ENCODE assay signal across 10 cellular contexts in the genomic region with DNA sequence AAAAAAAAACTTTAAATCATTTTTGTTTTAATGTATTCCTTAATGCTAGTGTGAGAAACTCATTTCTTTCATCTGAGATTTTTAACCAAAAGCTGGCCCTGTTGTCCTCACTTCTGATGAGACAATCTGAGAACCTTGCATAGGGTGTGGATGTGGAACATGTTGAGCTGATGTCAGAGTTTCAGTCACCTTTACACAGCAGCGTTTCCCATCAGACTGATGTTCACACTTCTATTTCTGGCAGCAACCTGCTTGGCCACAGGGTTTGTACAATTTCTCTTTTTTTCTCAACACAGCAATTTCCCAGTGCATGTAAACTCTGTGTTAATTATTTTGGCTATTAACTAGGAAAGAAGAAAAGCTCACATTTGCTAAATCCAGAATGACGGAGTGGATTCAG.
A peak's percentile ranks its signal among the peaks of the same experiment; 100 is the strongest.
DNase-seq lines count a peak whose midpoint lies in the region; ATAC-seq, FAIRE-seq and TF ChIP-seq lines count a peak whose summit lies in the region.
"Had no signal": no experiment of that assay in that cellular context is flagged by ENCODE, and none has a peak within 500 bp of the region (broad histone marks: within the 10 kb centered on the region; RNA-seq: fewer than 3 reads in every experiment).

No MANE protein-coding gene starts in this region.

- no peaks in the 10 kb centered on the region for H3K4me1 ChIP-seq in pancreas

- no peaks in the 10 kb centered on the region for H3K9me3 ChIP-seq in pancreas

- 50 to 51% methylated on average over 2 of the region's 2 CpGs for WGBS in pancreas, 2 donors

- no peak for TF ChIP-seq CTCF in pancreas (IDR thresholded peaks at IDR 0.05)

- no peak overlapping the region for H3K27ac ChIP-seq in pancreas

- FAIRE-seq in pancreas (lab: Jason Lieb, UNC): no peak
- FAIRE-seq: A204.1 had no signal

- peak; percentile 27 for DNase-seq in activated CD4-positive, alpha-beta T cell treated with anti-CD3 and anti-CD28 coated beads for 48 hours
- no peak for DNase-seq in activated CD4-positive, alpha-beta T cell treated with anti-CD3 and anti-CD28 coated beads for 1 hour
- no peak for DNase-seq in pancreas
- no peak for DNase-seq in NAMALWA (ENCODE audit: low spot score)
- no peak for DNase-seq in activated gamma-delta T cell (lab: John Stamatoyannopoulos, UW)
- DNase-seq in G401 (ENCODE audit: low spot score): no peak
- DNase-seq: NCI-H2029 had no signal

- no peak overlapping the region for H3K4me3 ChIP-seq in pancreas

- no peaks in the 10 kb centered on the region for H3K27me3 ChIP-seq in pancreas

- intact Hi-C loops in pancreas (cut with DNase I): no loop called here

- in situ Hi-C loops in G401 (cut with HindIII; ENCODE audit: low sequenced_read_pairs): no loop called here

- no peaks in the 10 kb centered on the region for H3K36me3 ChIP-seq in pancreas

- ATAC-seq in GM21825 (IDR thresholded peaks at IDR 0.05; ENCODE audit: unreplicated experiment) (peak; percentile 87), HG03558 (IDR thresholded peaks at IDR 0.05; ENCODE audit: extremely low read depth, unreplicated experiment) (peak; percentile 71), pancreas (peak in 3 of 4 donors; percentile 51 to 88 (median 62))
